ENCODE assay signal across 1 cellular context in genomic region chr7:130927564-130927963, GRCh38.
TF ChIP-seq lines count a peak whose summit lies in the region.

No MANE protein-coding gene starts in this region.

TF ChIP-seq in HCT116, 20 proteins besides CTCF, POLR2A, EP300 and RAD21 (continued from another document):
- TF ChIP-seq REST (IDR thresholded peaks at IDR 0.05; ENCODE audit: low read depth): no peak
